22 cellular contexts compared by ENCODE assay signal in the genomic region with DNA sequence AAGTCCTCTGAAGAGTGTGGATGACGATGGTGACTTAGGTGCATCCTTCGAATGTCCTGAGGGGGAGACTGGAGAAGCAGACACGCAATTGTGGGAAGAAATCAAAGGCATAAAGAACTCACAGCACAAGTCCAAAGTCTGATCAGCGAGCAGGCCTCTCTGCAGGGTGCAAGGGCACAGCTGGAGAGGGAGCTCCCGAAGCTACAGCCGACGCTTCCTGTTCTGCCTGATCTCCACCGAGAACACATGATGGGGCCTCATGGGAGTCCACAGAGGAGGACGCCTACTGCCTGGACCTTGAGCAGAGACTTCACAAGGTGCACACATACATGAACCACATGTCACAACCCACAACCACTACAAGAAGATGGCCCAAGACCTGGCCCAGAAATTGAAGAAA. TPM values are rescaled to one million over a fixed set of nuclear protein-coding genes. Genes with fewer than 3 reads are reported as not detected.
"Had no signal": no experiment of that assay in that cellular context is flagged by ENCODE, and none has a peak within 500 bp of the region (broad histone marks: within the 10 kb centered on the region; RNA-seq: fewer than 3 reads in every experiment).

No MANE protein-coding gene starts in this region.

- H3K9me3 Mint-ChIP-seq: activated naive CD4-positive, alpha-beta T cell treated with anti-CD3 and anti-CD28 coated beads, Interleukin-2, amount 50 U/mL, for 24 hours; natural killer cell treated with Interleukin-12 subunit alpha and Interleukin-12 subunit beta and Interleukin-15 and Interleukin-18, amount 100 ng/mL, for 72 hours had no signal

- H3K4me3 Mint-ChIP-seq: activated CD8-positive, alpha-beta T cell treated with anti-CD3 and anti-CD28 coated beads, Interleukin-2, amount 10 ng/mL, durations not matched to agents 7 days and 5 days; activated naive CD4-positive, alpha-beta T cell treated with anti-CD3 and anti-CD28 coated beads, Interleukin-2, amount 50 U/mL, for 24 hours; mesothelial cell of epicardium; natural killer cell treated with Interleukin-12 subunit alpha and Interleukin-12 subunit beta and Interleukin-15 and Interleukin-18, amount 100 ng/mL, for 72 hours; type B pancreatic cell had no signal

- H3K36me3 Mint-ChIP-seq: activated naive CD4-positive, alpha-beta T cell treated with anti-CD3 and anti-CD28 coated beads, Interleukin-2, amount 50 U/mL, for 24 hours; natural killer cell treated with Interleukin-12 subunit alpha and Interleukin-12 subunit beta and Interleukin-15 and Interleukin-18, amount 100 ng/mL, for 72 hours had no signal

- DNase-seq: activated CD4-positive, alpha-beta T cell treated with anti-CD3 and anti-CD28 coated beads for 1 hour; activated CD4-positive, alpha-beta T cell treated with anti-CD3 and anti-CD28 coated beads, Interleukin-2, amount 50 U/mL, for 1 hour; activated CD8-positive, alpha-beta T cell treated with anti-CD3 and anti-CD28 coated beads, Interleukin-2, amount 10 ng/mL, durations not matched to agents 7 days and 5 days; activated gamma-delta T cell treated with Interleukin-2 at 50 U/mL for 16 hours; aorta; central memory CD4-positive, alpha-beta T cell; heart left ventricle; nucleus accumbens; posterior cingulate gyrus; stimulated activated CD4-positive, alpha-beta T cell treated with anti-CD3 and anti-CD28 coated beads, Interleukin-4, amount 100 ng/mL, for 24 hours; stimulated activated naive CD4-positive, alpha-beta T cell treated with Interleukin-2 at 50 U/mL for 16 hours; T-helper 9 cell had no signal

- H3K9me3 ChIP-seq: heart left ventricle, thoracic aorta, vagina had no signal

- H3K27ac ChIP-seq: coronary artery, epithelial cell of prostate, heart left ventricle, thoracic aorta, vagina had no signal

- ATAC-seq: activated CD8-positive, alpha-beta T cell treated with anti-CD3 and anti-CD28 coated beads, Interleukin-2, amount 10 ng/mL, durations not matched to agents 7 days and 5 days; left lobe of liver; natural killer cell treated with Interleukin-12 subunit alpha and Interleukin-12 subunit beta and Interleukin-15 and Interleukin-18, amount 100 ng/mL, for 72 hours had no signal

- H3K4me3 ChIP-seq: coronary artery, heart left ventricle, thoracic aorta, vagina had no signal

- H3K27me3 Mint-ChIP-seq: type B pancreatic cell had no signal

- H3K36me3 ChIP-seq: thoracic aorta, vagina had no signal

- H3K27me3 ChIP-seq: heart left ventricle, vagina had no signal

- H3K27ac Mint-ChIP-seq: activated CD8-positive, alpha-beta T cell treated with anti-CD3 and anti-CD28 coated beads, Interleukin-2, amount 10 ng/mL, durations not matched to agents 7 days and 5 days; activated naive CD4-positive, alpha-beta T cell treated with anti-CD3 and anti-CD28 coated beads, Interleukin-2, amount 50 U/mL, for 24 hours; mesothelial cell of epicardium; natural killer cell treated with Interleukin-12 subunit alpha and Interleukin-12 subunit beta and Interleukin-15 and Interleukin-18, amount 100 ng/mL, for 72 hours; type B pancreatic cell had no signal

- H3K4me1 Mint-ChIP-seq: activated naive CD4-positive, alpha-beta T cell treated with anti-CD3 and anti-CD28 coated beads, Interleukin-2, amount 50 U/mL, for 24 hours had no signal

RNA-seq across cellular contexts. Expression of a gene that starts 51.4 kb away (rescaled TPM):
- total RNA-seq: activated CD8-positive, alpha-beta T cell treated with anti-CD3 and anti-CD28 coated beads, Interleukin-2, amount 10 ng/mL, durations not matched to agents 7 days and 5 days; natural killer cell treated with Interleukin-12 subunit alpha and Interleukin-12 subunit beta and Interleukin-15 and Interleukin-18, amount 100 ng/mL, for 72 hours; T-helper 1 cell treated with Interleukin-12 subunit alpha and Interleukin-12 subunit beta and Interleukin-4 antibody, amounts not matched to agents 30 ng/mL and 1 ng/mL, for 36 hours had no signal
